In genomic region chr21:45427331-45428271, GRCh38 we compare ENCODE assay signal across 9 cellular contexts. TPM values are rescaled to one million over a fixed set of nuclear protein-coding genes. Genes with fewer than 3 reads are reported as not detected.
A peak's percentile ranks its signal among the peaks of the same experiment; 100 is the strongest.
DNase-seq lines count a peak whose midpoint lies in the region; ATAC-seq and TF ChIP-seq lines count a peak whose summit lies in the region.
"Had no signal": no experiment of that assay in that cellular context is flagged by ENCODE, and none has a peak within 500 bp of the region (broad histone marks: within the 10 kb centered on the region; RNA-seq: fewer than 3 reads in every experiment).

No MANE protein-coding gene starts in this region.

- H3K9me3 ChIP-seq in hepatocyte (ENCODE audit: low read depth) (no peaks in the 10 kb centered on the region), stomach (no peaks in the 10 kb centered on the region)

- ATAC-seq in GM18858 (IDR thresholded peaks at IDR 0.05; ENCODE audit: unreplicated experiment) (no peak), natural killer cell (no peak)
- ATAC-seq in activated T-cell treated with anti-CD3 and anti-CD28 coated beads, Interleukin-2, amount 50 U/mL, for 72 hours (replicated peaks in 1 of 2): no peak
- ATAC-seq: stimulated activated naive B cell treated with anti-CD40 and anti-IgM and Interleukin-4, amounts not matched to agents 10 μg/mL and 1 μg/mL and 100 μg/mL, for 72 hours had no signal

- peak overlapping the region; percentile 30 for H3K4me2 ChIP-seq in hepatocyte

- H2AFZ ChIP-seq in hepatocyte: no peak overlapping the region

- WGBS in hepatocyte (ENCODE audit: low lambda C conversion rate, missing lambda C conversion rate): 61% methylated on average over 43 of the region's 45 CpGs
- 61 to 78% (median 68%) methylated on average over 20 to 45 of the region's 45 CpGs for WGBS in stomach, 5 donors

- TF ChIP-seq CTCF in astrocyte of the spinal cord (IDR thresholded peaks at IDR 0.05; ENCODE audit: low read depth, low read length): no peak
- no peak for TF ChIP-seq CTCF in hepatocyte (IDR thresholded peaks at IDR 0.05; ENCODE audit: poor library complexity)
- no peak for TF ChIP-seq CTCF in stomach (IDR thresholded peaks at IDR 0.05)
- TF ChIP-seq CTCF in natural killer cell (IDR thresholded peaks at IDR 0.05): no peak

- no peaks in the 10 kb centered on the region for H3K9me3 Mint-ChIP-seq in natural killer cell
- H3K9me3 Mint-ChIP-seq in activated T-cell treated with anti-CD3 and anti-CD28 coated beads, Interleukin-2, amount 50 U/mL, for 72 hours: no peaks in the 10 kb centered on the region
- H3K9me3 Mint-ChIP-seq: stimulated activated naive B cell treated with anti-CD40 and anti-IgM and Interleukin-4, amounts not matched to agents 10 μg/mL and 1 μg/mL and 100 μg/mL, for 72 hours had no signal

- peak overlapping the region; percentile 81 for H3K27ac ChIP-seq in hepatocyte
- H3K27ac ChIP-seq in stomach: peak overlapping the region in 4 of 5 donors; percentile 47 to 65 (median 50)

- H3K36me3 ChIP-seq in hepatocyte (replicated peaks; ENCODE audit: insufficient read depth, low read depth) (no peaks in the 10 kb centered on the region), stomach (no peaks in the 10 kb centered on the region)

- no peaks in the 10 kb centered on the region for H4K20me1 ChIP-seq in hepatocyte (ENCODE audit: insufficient read depth, poor library complexity, severe bottlenecking)

- H3K4me1 ChIP-seq in hepatocyte (ENCODE audit: insufficient read depth) (peaks cover 47% of the 10 kb centered on the region), stomach (peaks cover 9 to 34% (median 21%) of the 10 kb centered on the region in 4 donors)

- in situ Hi-C loops in astrocyte of the spinal cord (cut with HindIII; ENCODE audit: low sequenced_read_pairs): no loop called here

- no peaks in the 10 kb centered on the region for H3K36me3 Mint-ChIP-seq in natural killer cell
- no peaks in the 10 kb centered on the region for H3K36me3 Mint-ChIP-seq in activated T-cell treated with anti-CD3 and anti-CD28 coated beads, Interleukin-2, amount 50 U/mL, for 72 hours (ENCODE audit: insufficient read depth in 2 of 2)
- H3K36me3 Mint-ChIP-seq: stimulated activated naive B cell treated with anti-CD40 and anti-IgM and Interleukin-4, amounts not matched to agents 10 μg/mL and 1 μg/mL and 100 μg/mL, for 72 hours had no signal

- peaks cover 74% of the 10 kb centered on the region for H3K79me2 ChIP-seq in hepatocyte

- no peak for TF ChIP-seq POLR2A in stomach (IDR thresholded peaks at IDR 0.05)

- H3K4me3 ChIP-seq in astrocyte of the spinal cord (ENCODE audit: low read depth, low read length): no peak overlapping the region
- H3K4me3 ChIP-seq in hepatocyte: no peak overlapping the region
- no peak overlapping the region for H3K4me3 ChIP-seq in stomach

- H3K27ac Mint-ChIP-seq in natural killer cell: no peak overlapping the region
- H3K27ac Mint-ChIP-seq in activated T-cell treated with anti-CD3 and anti-CD28 coated beads, Interleukin-2, amount 50 U/mL, for 72 hours: no peak overlapping the region
- H3K27ac Mint-ChIP-seq: stimulated activated naive B cell treated with anti-CD40 and anti-IgM and Interleukin-4, amounts not matched to agents 10 μg/mL and 1 μg/mL and 100 μg/mL, for 72 hours had no signal

- H3K27me3 ChIP-seq in hepatocyte: no peaks in the 10 kb centered on the region
- peaks cover 0 to 21% (median 0%) of the 10 kb centered on the region in 3 donors for H3K27me3 ChIP-seq in stomach

- H3K9me2 ChIP-seq in hepatocyte (replicated peaks; ENCODE audit: insufficient read depth): no peaks in the 10 kb centered on the region

- no peak for TF ChIP-seq EP300 in stomach (IDR thresholded peaks at IDR 0.05)

- H3K27me3 Mint-ChIP-seq in natural killer cell (ENCODE audit: low read depth in 2 of 2): peaks cover 0 to 4% of the 10 kb centered on the region in 2 donors
- H3K27me3 Mint-ChIP-seq in activated T-cell treated with anti-CD3 and anti-CD28 coated beads, Interleukin-2, amount 50 U/mL, for 72 hours (ENCODE audit: low read depth): no peaks in the 10 kb centered on the region

- no peaks in the 10 kb centered on the region for H3K4me1 Mint-ChIP-seq in natural killer cell
- no peaks in the 10 kb centered on the region for H3K4me1 Mint-ChIP-seq in activated T-cell treated with anti-CD3 and anti-CD28 coated beads, Interleukin-2, amount 50 U/mL, for 72 hours (ENCODE audit: low read depth)
- H3K4me1 Mint-ChIP-seq: stimulated activated naive B cell treated with anti-CD40 and anti-IgM and Interleukin-4, amounts not matched to agents 10 μg/mL and 1 μg/mL and 100 μg/mL, for 72 hours had no signal

- intact Hi-C loops in stomach (cut with DNase I; ENCODE audit: low total_unique reads) (no loop called here), natural killer cell (cut with micrococcal nuclease) (no loop called here)

- peak; percentile 93 for DNase-seq in HK-2 (ENCODE audit: unreplicated experiment)
- DNase-seq in astrocyte of the spinal cord (ENCODE audit: low read depth, low spot score): peak; percentile 96
- DNase-seq in hepatocyte (ENCODE audit: low spot score): peak; percentile 93
- DNase-seq in stomach: peak; percentile 36
- no peak for DNase-seq in stimulated activated CD8-positive, alpha-beta memory T cell treated with anti-CD3 and anti-CD28 coated beads, Interleukin-4, amount 100 ng/mL, for 48 hours
- DNase-seq in natural killer cell: no peak
- no peak for DNase-seq in activated T-cell treated with anti-CD3 and anti-CD28 coated beads, Interleukin-2, amount 50 U/mL, for 72 hours
- DNase-seq: stimulated activated naive B cell treated with anti-CD40 and anti-IgM and Interleukin-4, amounts not matched to agents 10 μg/mL and 1 μg/mL and 100 μg/mL, for 72 hours had no signal

- no peak overlapping the region for H3K4me3 Mint-ChIP-seq in natural killer cell
- H3K4me3 Mint-ChIP-seq in activated T-cell treated with anti-CD3 and anti-CD28 coated beads, Interleukin-2, amount 50 U/mL, for 72 hours: no peak overlapping the region
- H3K4me3 Mint-ChIP-seq: stimulated activated naive B cell treated with anti-CD40 and anti-IgM and Interleukin-4, amounts not matched to agents 10 μg/mL and 1 μg/mL and 100 μg/mL, for 72 hours had no signal

RNA-seq across cellular contexts. Expression of gene COL18A1, which starts 22.6 kb away (rescaled TPM):
- 67.3 and 97.1 TPM in 2 replicates for total RNA-seq in hepatocyte
- polyA plus RNA-seq in hepatocyte: 140 and 178 TPM in 2 replicates
- total RNA-seq in stomach: 100 to 1,000 TPM in 1 of 5 donors, 10 to 100 TPM in 4; 19.8 to 212 (median 34.9) TPM
- 10 to 100 TPM; 20.0 to 34.3 (median 20.7) TPM for polyA plus RNA-seq in stomach
- total RNA-seq in natural killer cell: 10 to 100 TPM; 12.3 to 22.3 (median 12.7) TPM
- 1 to 10 TPM; 4.9 to 7.5 TPM for total RNA-seq in activated T-cell treated with anti-CD3 and anti-CD28 coated beads, Interleukin-2, amount 50 U/mL, for 72 hours

Comparison
In these comparisons a context has a peak if more than half of its experiments do, and no peak if none do; other contexts are left out.
1. DNase-seq: peak in HK-2 (single experiment), astrocyte of the spinal cord (single experiment), hepatocyte (single experiment) and stomach (single experiment); none in stimulated activated CD8-positive, alpha-beta memory T cell treated with anti-CD3 and anti-CD28 coated beads, Interleukin-4, amount 100 ng/mL, for 48 hours (single experiment), natural killer cell (single experiment) and activated T-cell treated with anti-CD3 and anti-CD28 coated beads, Interleukin-2, amount 50 U/mL, for 72 hours (0 of 2).